Comparison of ENCODE assay signal across 1 cellular context in genomic region chr7:30770936-30771858, GRCh38.
TF ChIP-seq lines count a peak whose summit lies in the region.

TSS of gene MINDY4 (plus strand) at chr7:30771417. CDS start at chr7:30771494, 77 bp downstream.

TF ChIP-seq in K562, 482 proteins besides CTCF, POLR2A, EP300 and RAD21 (continued from another document and continues in another):
- TF ChIP-seq, protein P1, sequence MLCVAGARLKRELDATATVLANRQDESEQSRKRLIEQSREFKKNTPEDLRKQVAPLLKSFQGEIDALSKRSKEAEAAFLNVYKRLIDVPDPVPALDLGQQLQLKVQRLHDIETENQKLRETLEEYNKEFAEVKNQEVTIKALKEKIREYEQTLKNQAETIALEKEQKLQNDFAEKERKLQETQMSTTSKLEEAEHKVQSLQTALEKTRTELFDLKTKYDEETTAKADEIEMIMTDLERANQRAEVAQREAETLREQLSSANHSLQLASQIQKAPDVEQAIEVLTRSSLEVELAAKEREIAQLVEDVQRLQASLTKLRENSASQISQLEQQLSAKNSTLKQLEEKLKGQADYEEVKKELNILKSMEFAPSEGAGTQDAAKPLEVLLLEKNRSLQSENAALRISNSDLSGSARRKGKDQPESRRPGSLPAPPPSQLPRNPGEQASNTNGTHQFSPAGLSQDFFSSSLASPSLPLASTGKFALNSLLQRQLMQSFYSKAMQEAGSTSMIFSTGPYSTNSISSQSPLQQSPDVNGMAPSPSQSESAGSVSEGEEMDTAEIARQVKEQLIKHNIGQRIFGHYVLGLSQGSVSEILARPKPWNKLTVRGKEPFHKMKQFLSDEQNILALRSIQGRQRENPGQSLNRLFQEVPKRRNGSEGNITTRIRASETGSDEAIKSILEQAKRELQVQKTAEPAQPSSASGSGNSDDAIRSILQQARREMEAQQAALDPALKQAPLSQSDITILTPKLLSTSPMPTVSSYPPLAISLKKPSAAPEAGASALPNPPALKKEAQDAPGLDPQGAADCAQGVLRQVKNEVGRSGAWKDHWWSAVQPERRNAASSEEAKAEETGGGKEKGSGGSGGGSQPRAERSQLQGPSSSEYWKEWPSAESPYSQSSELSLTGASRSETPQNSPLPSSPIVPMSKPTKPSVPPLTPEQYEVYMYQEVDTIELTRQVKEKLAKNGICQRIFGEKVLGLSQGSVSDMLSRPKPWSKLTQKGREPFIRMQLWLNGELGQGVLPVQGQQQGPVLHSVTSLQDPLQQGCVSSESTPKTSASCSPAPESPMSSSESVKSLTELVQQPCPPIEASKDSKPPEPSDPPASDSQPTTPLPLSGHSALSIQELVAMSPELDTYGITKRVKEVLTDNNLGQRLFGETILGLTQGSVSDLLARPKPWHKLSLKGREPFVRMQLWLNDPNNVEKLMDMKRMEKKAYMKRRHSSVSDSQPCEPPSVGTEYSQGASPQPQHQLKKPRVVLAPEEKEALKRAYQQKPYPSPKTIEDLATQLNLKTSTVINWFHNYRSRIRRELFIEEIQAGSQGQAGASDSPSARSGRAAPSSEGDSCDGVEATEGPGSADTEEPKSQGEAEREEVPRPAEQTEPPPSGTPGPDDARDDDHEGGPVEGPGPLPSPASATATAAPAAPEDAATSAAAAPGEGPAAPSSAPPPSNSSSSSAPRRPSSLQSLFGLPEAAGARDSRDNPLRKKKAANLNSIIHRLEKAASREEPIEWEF (CRISPR knock-in tag; IDR thresholded peaks at IDR 0.05): no peak
- no peak for TF ChIP-seq OTX1 (CRISPR knock-in tag; IDR thresholded peaks at IDR 0.05)
- TF ChIP-seq, protein P2, sequence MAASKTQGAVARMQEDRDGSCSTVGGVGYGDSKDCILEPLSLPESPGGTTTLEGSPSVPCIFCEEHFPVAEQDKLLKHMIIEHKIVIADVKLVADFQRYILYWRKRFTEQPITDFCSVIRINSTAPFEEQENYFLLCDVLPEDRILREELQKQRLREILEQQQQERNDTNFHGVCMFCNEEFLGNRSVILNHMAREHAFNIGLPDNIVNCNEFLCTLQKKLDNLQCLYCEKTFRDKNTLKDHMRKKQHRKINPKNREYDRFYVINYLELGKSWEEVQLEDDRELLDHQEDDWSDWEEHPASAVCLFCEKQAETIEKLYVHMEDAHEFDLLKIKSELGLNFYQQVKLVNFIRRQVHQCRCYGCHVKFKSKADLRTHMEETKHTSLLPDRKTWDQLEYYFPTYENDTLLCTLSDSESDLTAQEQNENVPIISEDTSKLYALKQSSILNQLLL (CRISPR knock-in tag; IDR thresholded peaks at IDR 0.05; ENCODE audit: borderline replicate concordance): no peak
- no peak for TF ChIP-seq FOXP1 (CRISPR knock-in tag; IDR thresholded peaks at IDR 0.05)
- no peak for TF ChIP-seq USF1 (CRISPR knock-in tag; IDR thresholded peaks at IDR 0.05)
- TF ChIP-seq DACH1 (IDR thresholded peaks at IDR 0.05; ENCODE audit: partially characterized antibody): no peak
- TF ChIP-seq RHOXF2B (CRISPR knock-in tag; conservative IDR thresholded peaks at IDR 0.05): no peak
- TF ChIP-seq ZBTB40 (IDR thresholded peaks at IDR 0.05): peak; percentile 66; the same call in 1 of the 2 replicates
- TF ChIP-seq ZBTB40 (CRISPR knock-in tag; IDR thresholded peaks at IDR 0.05): no peak
- no peak for TF ChIP-seq CBX3 (IDR thresholded peaks at IDR 0.05; ENCODE audit: borderline replicate concordance in 1 of 2, low read length in 2 of 2)
- no peak for TF ChIP-seq LEF1 (IDR thresholded peaks at IDR 0.05)
- TF ChIP-seq, protein P3, sequence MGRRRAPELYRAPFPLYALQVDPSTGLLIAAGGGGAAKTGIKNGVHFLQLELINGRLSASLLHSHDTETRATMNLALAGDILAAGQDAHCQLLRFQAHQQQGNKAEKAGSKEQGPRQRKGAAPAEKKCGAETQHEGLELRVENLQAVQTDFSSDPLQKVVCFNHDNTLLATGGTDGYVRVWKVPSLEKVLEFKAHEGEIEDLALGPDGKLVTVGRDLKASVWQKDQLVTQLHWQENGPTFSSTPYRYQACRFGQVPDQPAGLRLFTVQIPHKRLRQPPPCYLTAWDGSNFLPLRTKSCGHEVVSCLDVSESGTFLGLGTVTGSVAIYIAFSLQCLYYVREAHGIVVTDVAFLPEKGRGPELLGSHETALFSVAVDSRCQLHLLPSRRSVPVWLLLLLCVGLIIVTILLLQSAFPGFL (CRISPR knock-in tag; IDR thresholded peaks at IDR 0.05): no peak
- no peak for TF ChIP-seq CTCFL (IDR thresholded peaks at IDR 0.05; ENCODE audit: borderline replicate concordance, insufficient read depth, low read depth, low read length, poor library complexity, severe bottlenecking)
- TF ChIP-seq CCAR2 (IDR thresholded peaks at IDR 0.05; ENCODE audit: low read depth, low read length): no peak
- no peak for TF ChIP-seq ZNF785 (CRISPR knock-in tag; IDR thresholded peaks at IDR 0.05)
- no peak for TF ChIP-seq MEF2A (IDR thresholded peaks at IDR 0.05; ENCODE audit: control insufficient read depth, low read depth, low read length)
- peak in 1 of 3 experiments; percentile 50; a peak in 1 of 6 replicates for TF ChIP-seq ZBTB11 (CRISPR knock-in tag; IDR thresholded peaks at IDR 0.05)
- TF ChIP-seq ZFPM2 (CRISPR knock-in tag; IDR thresholded peaks at IDR 0.05): no peak
- peak in 1 of 2 experiments; percentile 61; a peak in 1 of 4 replicates for TF ChIP-seq CSDE1 (IDR thresholded peaks at IDR 0.05)
- TF ChIP-seq DPF2 (IDR thresholded peaks at IDR 0.05): no peak
- TF ChIP-seq, protein P4, sequence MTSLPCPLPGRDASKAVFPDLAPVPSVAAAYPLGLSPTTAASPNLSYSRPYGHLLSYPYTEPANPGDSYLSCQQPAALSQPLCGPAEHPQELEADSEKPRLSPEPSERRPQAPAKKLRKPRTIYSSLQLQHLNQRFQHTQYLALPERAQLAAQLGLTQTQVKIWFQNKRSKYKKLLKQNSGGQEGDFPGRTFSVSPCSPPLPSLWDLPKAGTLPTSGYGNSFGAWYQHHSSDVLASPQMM (CRISPR knock-in tag; IDR thresholded peaks at IDR 0.05): no peak
- TF ChIP-seq, protein P5, sequence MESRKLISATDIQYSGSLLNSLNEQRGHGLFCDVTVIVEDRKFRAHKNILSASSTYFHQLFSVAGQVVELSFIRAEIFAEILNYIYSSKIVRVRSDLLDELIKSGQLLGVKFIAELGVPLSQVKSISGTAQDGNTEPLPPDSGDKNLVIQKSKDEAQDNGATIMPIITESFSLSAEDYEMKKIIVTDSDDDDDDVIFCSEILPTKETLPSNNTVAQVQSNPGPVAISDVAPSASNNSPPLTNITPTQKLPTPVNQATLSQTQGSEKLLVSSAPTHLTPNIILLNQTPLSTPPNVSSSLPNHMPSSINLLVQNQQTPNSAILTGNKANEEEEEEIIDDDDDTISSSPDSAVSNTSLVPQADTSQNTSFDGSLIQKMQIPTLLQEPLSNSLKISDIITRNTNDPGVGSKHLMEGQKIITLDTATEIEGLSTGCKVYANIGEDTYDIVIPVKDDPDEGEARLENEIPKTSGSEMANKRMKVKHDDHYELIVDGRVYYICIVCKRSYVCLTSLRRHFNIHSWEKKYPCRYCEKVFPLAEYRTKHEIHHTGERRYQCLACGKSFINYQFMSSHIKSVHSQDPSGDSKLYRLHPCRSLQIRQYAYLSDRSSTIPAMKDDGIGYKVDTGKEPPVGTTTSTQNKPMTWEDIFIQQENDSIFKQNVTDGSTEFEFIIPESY (CRISPR knock-in tag; IDR thresholded peaks at IDR 0.05): no peak
- TF ChIP-seq PYGO2 (tag; IDR thresholded peaks at IDR 0.05): no peak
- TF ChIP-seq, protein P6, sequence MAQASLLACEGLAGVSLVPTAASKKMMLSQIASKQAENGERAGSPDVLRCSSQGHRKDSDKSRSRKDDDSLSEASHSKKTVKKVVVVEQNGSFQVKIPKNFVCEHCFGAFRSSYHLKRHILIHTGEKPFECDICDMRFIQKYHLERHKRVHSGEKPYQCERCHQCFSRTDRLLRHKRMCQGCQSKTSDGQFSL (CRISPR knock-in tag; IDR thresholded peaks at IDR 0.05): 0 out of 2 replicates have a peak, but pooled peaks have one; percentile 38
- TF ChIP-seq, protein P6 (tag; IDR thresholded peaks at IDR 0.05): no peak
